ENCODE assay signal across 22 cellular contexts in the genomic region with DNA sequence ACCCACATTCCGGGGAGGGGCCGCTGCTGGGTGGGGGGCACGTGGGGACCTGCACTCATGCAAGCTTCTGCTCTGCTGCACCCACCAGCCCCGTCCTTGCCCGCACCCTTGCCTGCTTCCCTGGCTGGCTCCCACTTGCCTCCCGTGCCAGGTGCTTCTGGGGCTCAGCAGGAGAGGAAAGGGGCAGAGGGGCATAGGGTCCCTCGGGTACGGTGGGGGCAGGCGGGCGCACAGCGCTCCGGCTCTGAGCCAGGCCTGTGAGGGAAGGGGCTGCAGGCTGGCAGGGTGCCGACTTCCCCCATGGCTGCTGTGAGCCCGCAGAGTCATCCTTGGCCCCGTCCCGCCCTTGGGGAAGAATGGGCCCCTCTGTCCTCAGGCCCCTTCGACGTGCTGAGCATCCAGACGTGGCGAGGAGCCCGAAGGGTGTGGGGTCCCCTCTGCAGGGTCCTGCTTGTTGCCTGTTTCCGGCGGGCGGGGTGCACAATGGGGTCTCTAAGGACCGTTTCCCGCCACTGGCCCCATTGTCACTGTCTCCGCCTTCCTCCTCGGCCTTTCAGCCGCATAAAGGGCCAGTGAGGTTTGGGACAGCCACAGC. TPM values are rescaled to one million over a fixed set of nuclear protein-coding genes. Genes with fewer than 3 reads are reported as not detected.
DNase-seq lines count a peak whose midpoint lies in the region; ATAC-seq, FAIRE-seq and TF ChIP-seq lines count a peak whose summit lies in the region.
"Had no signal": no experiment of that assay in that cellular context is flagged by ENCODE, and none has a peak within 500 bp of the region (broad histone marks: within the 10 kb centered on the region; RNA-seq: fewer than 3 reads in every experiment).

No MANE protein-coding gene starts in this region.

- H3K36me3 ChIP-seq in BLaER1 (no peaks in the 10 kb centered on the region), neural progenitor cell (no peaks in the 10 kb centered on the region)

- H3K4me2 ChIP-seq in BLaER1 (peak overlapping the region; percentile 100), neural progenitor cell (no peak overlapping the region)
- H3K4me2 ChIP-seq: KMS-11, SK-N-SH had no signal

- no peak for FAIRE-seq in D721Med (lab: Jason Lieb, UNC)
- FAIRE-seq: A549, GM12891, H54 had no signal

- H3K4me1 Mint-ChIP-seq in neural progenitor cell = peaks cover 37% of the 10 kb centered on the region

- peaks cover 77% of the 10 kb centered on the region for H3K4me1 ChIP-seq in BLaER1
- peaks cover 37% of the 10 kb centered on the region for H3K4me1 ChIP-seq in neural progenitor cell

- no peak overlapping the region for H3K27ac Mint-ChIP-seq in neural progenitor cell
- H3K27ac Mint-ChIP-seq: CD8-positive, alpha-beta T cell; HFFc6 had no signal

- H3K36me3 Mint-ChIP-seq in neural progenitor cell = peaks cover 2% of the 10 kb centered on the region
- H3K36me3 Mint-ChIP-seq: CD8-positive, alpha-beta T cell had no signal

- H3K27me3 Mint-ChIP-seq in neural progenitor cell (ENCODE audit: insufficient read depth, low read depth) = peaks cover 12% of the 10 kb centered on the region

- no peaks in the 10 kb centered on the region for H3K79me2 ChIP-seq in neural progenitor cell (ENCODE audit: low read depth)

- H4K20me1 ChIP-seq in BLaER1 (peaks cover 56% of the 10 kb centered on the region), neural progenitor cell (ENCODE audit: low read depth) (peaks cover 58% of the 10 kb centered on the region)

- H3K27ac ChIP-seq in BLaER1 (peak overlapping the region; percentile 75), caudate nucleus (ENCODE audit: low read depth, low read length) (peak overlapping the region; percentile 94), neural progenitor cell (no peak overlapping the region)
- H3K27ac ChIP-seq: KMS-11 had no signal

- H3K4me3 Mint-ChIP-seq in neural progenitor cell = peak overlapping the region; percentile 30
- H3K4me3 Mint-ChIP-seq: CD8-positive, alpha-beta T cell; HFFc6 had no signal

- no peaks in the 10 kb centered on the region for H3K9me3 Mint-ChIP-seq in neural progenitor cell
- H3K9me3 Mint-ChIP-seq: CD8-positive, alpha-beta T cell; HFFc6 had no signal

- DNase-seq in NCI-H2171 treated with DMSO at 0.1 percent for 48 hours (lab: John Stamatoyannopoulos, UW) (peak; percentile 88), caudate nucleus (lab: John Stamatoyannopoulos, UW) (peak in 17 of 61 donors; percentile 19 to 70 (median 48)), neural progenitor cell (ENCODE audit: low spot score) (peak; percentile 39), D721Med (ENCODE audit: insufficient read length, low spot score) (no peak), DMS114 treated with DMSO at 0.1 percent for 48 hours (lab: John Stamatoyannopoulos, UW; ENCODE audit: unreplicated experiment) (no peak), NCI-H1105 treated with DMSO at 0.1 percent for 48 hours (lab: John Stamatoyannopoulos, UW) (no peak)
- DNase-seq: Calu3; CD8-positive, alpha-beta T cell; HFFc6; NCI-H1436; NCI-H2081 treated with DMSO at 0.1 percent for 48 hours; NCI-H510A; NCI-H748 treated with DMSO at 0.1 percent for 48 hours; NK-92 treated with Interleukin-12 subunit alpha and Interleukin-12 subunit beta, amount 100 ng/mL, for 24 hours; SHP77 treated with DMSO at 0.1 percent for 48 hours; SK-N-SH had no signal

- ATAC-seq in HG03280 (IDR thresholded peaks at IDR 0.05; ENCODE audit: unreplicated experiment) = no peak
- ATAC-seq: A549; CD8-positive, alpha-beta T cell had no signal

- H3K4me3 ChIP-seq in BLaER1 (peak overlapping the region; percentile 85), neural progenitor cell (no peak overlapping the region)
- H3K4me3 ChIP-seq: A549 had no signal

- H3K9ac ChIP-seq in BLaER1 (peak overlapping the region; percentile 91; the same call in 1 of the 2 replicates), neural progenitor cell (no peak overlapping the region)
- H3K9ac ChIP-seq: KMS-11, SK-N-SH had no signal

- TF ChIP-seq CTCF in neural progenitor cell (IDR thresholded peaks at IDR 0.05) (no peak), D721Med (IDR thresholded peaks at IDR 0.05; ENCODE audit: insufficient read depth, missing control alignments) (no peak)

- H3F3A ChIP-seq in neural progenitor cell (ENCODE audit: low read depth) = peaks cover 37% of the 10 kb centered on the region

- H3K27me3 ChIP-seq in BLaER1 = peaks cover 30% of the 10 kb centered on the region
- H3K27me3 ChIP-seq in neural progenitor cell = peaks cover 20% of the 10 kb centered on the region

- no peaks in the 10 kb centered on the region for H3K9me3 ChIP-seq in BLaER1
- H3K9me3 ChIP-seq in neural progenitor cell (ENCODE audit: low read depth) = no peaks in the 10 kb centered on the region
- H3K9me3 ChIP-seq: A549, SK-N-SH had no signal

- no peak overlapping the region for H2AFZ ChIP-seq in neural progenitor cell (replicated peaks)

RNA-seq across cellular contexts. Expression of a gene that starts 2.8 kb away (rescaled TPM):
- 24.3 and 110 TPM in 2 replicates for total RNA-seq in neural progenitor cell (ENCODE audit: low replicate concordance)

RNA-seq across cellular contexts. Expression of a gene that starts 3.2 kb away (rescaled TPM):
- total RNA-seq in neural progenitor cell (ENCODE audit: low replicate concordance) = 7.5 and 20.9 TPM in 2 replicates

RNA-seq across cellular contexts. Expression of a gene that starts 8.5 kb away (rescaled TPM):
- 0.67 and 3.7 TPM in 2 replicates for total RNA-seq in neural progenitor cell (ENCODE audit: low replicate concordance)

RNA-seq across cellular contexts. Expression of a gene that starts 9.2 kb away (rescaled TPM):
- 1.0 and 5.4 TPM in 2 replicates for total RNA-seq in neural progenitor cell (ENCODE audit: low replicate concordance)

RNA-seq across cellular contexts. Expression of a gene that starts 12.1 kb away (rescaled TPM):
- 0.13 and 0.65 TPM in 2 replicates for total RNA-seq in neural progenitor cell (ENCODE audit: low replicate concordance)

Comparison
In these comparisons a context has a peak if more than half of its experiments do, and no peak if none do; other contexts are left out.
1. DNase-seq: peak in NCI-H2171 treated with DMSO at 0.1 percent for 48 hours (single experiment) and neural progenitor cell (single experiment); none in D721Med (single experiment), DMS114 treated with DMSO at 0.1 percent for 48 hours (single experiment) and NCI-H1105 treated with DMSO at 0.1 percent for 48 hours (single experiment).